In the genomic region with DNA sequence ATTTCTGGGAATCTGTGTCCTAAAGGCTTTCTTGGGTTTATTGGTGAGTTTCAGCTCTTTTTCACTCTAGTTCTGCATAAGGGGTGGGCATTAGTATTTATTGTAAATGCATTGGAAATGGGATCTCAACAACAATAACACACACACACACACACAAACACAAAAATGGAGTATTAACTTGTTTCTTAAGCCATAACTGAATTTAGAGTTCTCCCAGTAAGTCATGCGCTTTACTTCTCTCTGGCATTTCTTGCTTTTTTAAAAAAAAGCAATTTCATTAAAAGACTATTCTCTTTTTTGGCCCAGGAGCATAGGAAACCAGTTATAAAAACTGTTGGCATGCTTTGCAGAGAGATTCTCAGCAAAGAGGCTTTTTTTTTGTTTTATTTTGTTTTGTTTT, we compare ENCODE assay signal across 13 cellular contexts.
DNase-seq lines count a peak whose midpoint lies in the region; ATAC-seq and TF ChIP-seq lines count a peak whose summit lies in the region.
"Had no signal": no experiment of that assay in that cellular context is flagged by ENCODE, and none has a peak within 500 bp of the region (broad histone marks: within the 10 kb centered on the region; RNA-seq: fewer than 3 reads in every experiment).

No MANE protein-coding gene starts in this region.

- in situ Hi-C loops in ACHN (cut with HindIII; ENCODE audit: low pct_ligation_motif_present, low pct_unique_long_range_greater_than_20kb, low sequenced_read_pairs): no loop called here

- H3K27me3 ChIP-seq in PC-3 (ENCODE audit: low read length) (no peaks in the 10 kb centered on the region), hepatocyte (no peaks in the 10 kb centered on the region)

- CTCF ChIA-PET in PC-3 (lab: Charles Lee): interaction anchor here (0.6 to 1.0 kb wide), 3 partner anchors 25 to 150 kb away, joined by 3 to 6 read pairs (median 3); no protein-coding TSS in a partner anchor

- peak overlapping the region; percentile 32; the same call in 1 of the 2 replicates for H2AFZ ChIP-seq in PC-3 (ENCODE audit: low read length)
- H2AFZ ChIP-seq in hepatocyte: peak overlapping the region; percentile 13

- H3K27ac ChIP-seq in PC-3 (ENCODE audit: low read length) (peak overlapping the region; percentile 12; the same call in 1 of the 2 replicates), hepatocyte (peak overlapping the region; percentile 76)

- POLR2A ChIA-PET in PC-3 (lab: Charles Lee; ENCODE audit: unreplicated experiment): interaction anchor here (0.6 to 0.7 kb wide), 3 partner anchors 14 to 90 kb away, joined by 3 to 4 read pairs (median 3); no protein-coding TSS in a partner anchor

- H3K36me3 ChIP-seq in PC-3 (ENCODE audit: low read depth, low read length): no peaks in the 10 kb centered on the region
- H3K36me3 ChIP-seq in hepatocyte (replicated peaks; ENCODE audit: insufficient read depth, low read depth): no peaks in the 10 kb centered on the region

- intact Hi-C loops in activated CD4-positive, alpha-beta T cell treated with anti-CD3 and anti-CD28 coated beads, Interleukin-2, amount 10 ng/mL, durations not matched to agents 24 days and 14 days (cut with micrococcal nuclease): loop anchor here (10.0 kb wide), 1 partner anchor 797 kb away; no protein-coding TSS in a partner anchor
- intact Hi-C loops in PC-3 (cut with micrococcal nuclease): loop anchor here (2.0 to 5.0 kb wide), 2 partner anchors 256 to 299 kb away; no protein-coding TSS in a partner anchor

- H3K79me2 ChIP-seq in PC-3 (ENCODE audit: low read length): no peaks in the 10 kb centered on the region
- H3K79me2 ChIP-seq in hepatocyte: no peaks in the 10 kb centered on the region

- TF ChIP-seq CTCF in PC-3 (conservative IDR thresholded peaks at IDR 0.05; ENCODE audit: low read depth, low read length) (no peak), hepatocyte (IDR thresholded peaks at IDR 0.05; ENCODE audit: poor library complexity) (no peak)

- H3K9me3 ChIP-seq in PC-3 (ENCODE audit: low read length): no peaks in the 10 kb centered on the region
- no peaks in the 10 kb centered on the region for H3K9me3 ChIP-seq in hepatocyte (ENCODE audit: low read depth)

- H3K4me2 ChIP-seq in PC-3 (ENCODE audit: low read length) (peak overlapping the region; percentile 72), hepatocyte (peak overlapping the region; percentile 51)

- H3K9ac ChIP-seq in PC-3 (ENCODE audit: low read length): no peak overlapping the region

- H3K9me2 ChIP-seq in PC-3 (replicated peaks; ENCODE audit: low read length): no peaks in the 10 kb centered on the region
- no peaks in the 10 kb centered on the region for H3K9me2 ChIP-seq in hepatocyte (replicated peaks; ENCODE audit: insufficient read depth)

- no peaks in the 10 kb centered on the region for H3K9me3 Mint-ChIP-seq in activated CD4-positive, alpha-beta T cell treated with anti-CD3 and anti-CD28 coated beads, Interleukin-2, amount 10 ng/mL, durations not matched to agents 24 days and 14 days
- H3K9me3 Mint-ChIP-seq in stimulated activated memory B cell treated with anti-CD40 and anti-IgM and Interleukin-4, amounts not matched to agents 10 μg/mL and 1 μg/mL and 100 μg/mL, for 72 hours: no peaks in the 10 kb centered on the region

- peak overlapping the region; percentile 64 for H3K27ac Mint-ChIP-seq in activated CD4-positive, alpha-beta T cell treated with anti-CD3 and anti-CD28 coated beads, Interleukin-2, amount 10 ng/mL, durations not matched to agents 24 days and 14 days
- H3K27ac Mint-ChIP-seq in stimulated activated memory B cell treated with anti-CD40 and anti-IgM and Interleukin-4, amounts not matched to agents 10 μg/mL and 1 μg/mL and 100 μg/mL, for 72 hours: peak overlapping the region; percentile 82
- H3K27ac Mint-ChIP-seq: activated CD4-positive, alpha-beta T cell treated with anti-CD3 and anti-CD28 coated beads for 36 hours had no signal

- DNase-seq in activated CD4-positive, alpha-beta T cell treated with anti-CD3 and anti-CD28 coated beads, Interleukin-2, amount 10 ng/mL, durations not matched to agents 24 days and 14 days: no peak
- DNase-seq in activated CD4-positive, alpha-beta T cell treated with anti-CD3 and anti-CD28 coated beads, Interleukin-2, amount 50 U/mL, for 48 hours: no peak
- no peak for DNase-seq in PC-3
- no peak for DNase-seq in hepatocyte (ENCODE audit: low spot score)
- no peak for DNase-seq in ACHN
- DNase-seq in NCI-H524 treated with DMSO at 0.1 percent for 48 hours (lab: John Stamatoyannopoulos, UW): no peak
- DNase-seq: 8988T; activated CD4-positive, alpha-beta T cell treated with anti-CD3 and anti-CD28 coated beads for 36 hours; activated naive CD4-positive, alpha-beta T cell treated with Interleukin-2 at 50 U/mL for 16 hours; effector memory CD4-positive, alpha-beta T cell; NCI-H345 had no signal

- H3K4me3 ChIP-seq in PC-3 (ENCODE audit: low read length) (no peak overlapping the region), hepatocyte (no peak overlapping the region)

- H3K4me1 Mint-ChIP-seq in activated CD4-positive, alpha-beta T cell treated with anti-CD3 and anti-CD28 coated beads, Interleukin-2, amount 10 ng/mL, durations not matched to agents 24 days and 14 days: peaks cover 33% of the 10 kb centered on the region
- H3K4me1 Mint-ChIP-seq in stimulated activated memory B cell treated with anti-CD40 and anti-IgM and Interleukin-4, amounts not matched to agents 10 μg/mL and 1 μg/mL and 100 μg/mL, for 72 hours: peaks cover 68% of the 10 kb centered on the region

- H3K27me3 Mint-ChIP-seq in activated CD4-positive, alpha-beta T cell treated with anti-CD3 and anti-CD28 coated beads, Interleukin-2, amount 10 ng/mL, durations not matched to agents 24 days and 14 days: no peaks in the 10 kb centered on the region
- H3K27me3 Mint-ChIP-seq in stimulated activated memory B cell treated with anti-CD40 and anti-IgM and Interleukin-4, amounts not matched to agents 10 μg/mL and 1 μg/mL and 100 μg/mL, for 72 hours: no peaks in the 10 kb centered on the region
- H3K27me3 Mint-ChIP-seq: activated CD4-positive, alpha-beta T cell treated with anti-CD3 and anti-CD28 coated beads for 36 hours had no signal

- H3F3A ChIP-seq in PC-3 (ENCODE audit: low read length, unreplicated experiment): no peaks in the 10 kb centered on the region

- no peaks in the 10 kb centered on the region for H4K20me1 ChIP-seq in PC-3 (ENCODE audit: low read length)
- no peaks in the 10 kb centered on the region for H4K20me1 ChIP-seq in hepatocyte (ENCODE audit: insufficient read depth, poor library complexity, severe bottlenecking)

- no peak overlapping the region for H3K4me3 Mint-ChIP-seq in activated CD4-positive, alpha-beta T cell treated with anti-CD3 and anti-CD28 coated beads, Interleukin-2, amount 10 ng/mL, durations not matched to agents 24 days and 14 days
- H3K4me3 Mint-ChIP-seq in stimulated activated memory B cell treated with anti-CD40 and anti-IgM and Interleukin-4, amounts not matched to agents 10 μg/mL and 1 μg/mL and 100 μg/mL, for 72 hours: peak overlapping the region; percentile 63
- H3K4me3 Mint-ChIP-seq: activated CD4-positive, alpha-beta T cell treated with anti-CD3 and anti-CD28 coated beads for 36 hours had no signal

- ATAC-seq in PC-3: no peak
- ATAC-seq in stimulated activated memory B cell treated with anti-CD40 and anti-IgM and Interleukin-4, amounts not matched to agents 10 μg/mL and 1 μg/mL and 100 μg/mL, for 72 hours: no peak
- no peak for ATAC-seq in GM18870 (IDR thresholded peaks at IDR 0.05; ENCODE audit: unreplicated experiment)
- ATAC-seq: activated CD4-positive, alpha-beta T cell treated with anti-CD3 and anti-CD28 coated beads for 36 hours had no signal

- peaks cover 43% of the 10 kb centered on the region for H3K4me1 ChIP-seq in PC-3 (ENCODE audit: insufficient read depth, low read length)
- peaks cover 31% of the 10 kb centered on the region for H3K4me1 ChIP-seq in hepatocyte (ENCODE audit: insufficient read depth)

- H3K36me3 Mint-ChIP-seq in activated CD4-positive, alpha-beta T cell treated with anti-CD3 and anti-CD28 coated beads, Interleukin-2, amount 10 ng/mL, durations not matched to agents 24 days and 14 days (ENCODE audit: low read depth): no peaks in the 10 kb centered on the region
- peaks cover 6% of the 10 kb centered on the region for H3K36me3 Mint-ChIP-seq in stimulated activated memory B cell treated with anti-CD40 and anti-IgM and Interleukin-4, amounts not matched to agents 10 μg/mL and 1 μg/mL and 100 μg/mL, for 72 hours

- 80% methylated on average over 1 of the region's 1 CpG for WGBS in hepatocyte (ENCODE audit: low lambda C conversion rate, missing lambda C conversion rate)

- BruUV-seq in PC-3 (replicated peaks; lab: Mats Ljungman, UMichigan): no TSS peak
